In genomic region chr3:28114893-28115292, GRCh38 we compare ENCODE assay signal across 15 cellular contexts.
A peak's percentile ranks its signal among the peaks of the same experiment; 100 is the strongest.
DNase-seq lines count a peak whose midpoint lies in the region; ATAC-seq, FAIRE-seq and TF ChIP-seq lines count a peak whose summit lies in the region.
"Had no signal": no experiment of that assay in that cellular context is flagged by ENCODE, and none has a peak within 500 bp of the region (broad histone marks: within the 10 kb centered on the region; RNA-seq: fewer than 3 reads in every experiment).

No MANE protein-coding gene starts in this region.

- no peak overlapping the region for H2BK12ac ChIP-seq in neuronal stem cell (ENCODE audit: low read length)

- no peak overlapping the region for H3K4ac ChIP-seq in neuronal stem cell (ENCODE audit: low read length)

- H3K36me3 ChIP-seq in GM12878 (ENCODE audit: control insufficient read depth in 2 of 2, insufficient read depth in 2 of 2, low read length in 1 of 2) (no peaks in the 10 kb centered on the region), osteoblast (ENCODE audit: insufficient read depth, low read length) (no peaks in the 10 kb centered on the region), neuronal stem cell (replicated peaks in 1 of 2; ENCODE audit: control insufficient read depth in 2 of 2, insufficient read depth in 2 of 2, low read length in 2 of 2) (no peaks in the 10 kb centered on the region)
- H3K36me3 ChIP-seq: BE2C had no signal

- H2AFZ ChIP-seq in GM12878 (ENCODE audit: control insufficient read depth, low read depth, low read length) (no peak overlapping the region), osteoblast (ENCODE audit: low read length) (no peak overlapping the region), neuronal stem cell (ENCODE audit: low read length) (no peak overlapping the region)
- H2AFZ ChIP-seq: GM23338 had no signal

- SMC1A ChIA-PET in GM12878 (lab: Charles Lee; ENCODE audit: uncharacterized antibody, unreplicated experiment): interaction anchor here (0.8 to 1.7 kb wide), 14 partner anchors 9 to 391 kb away, joined by 3 to 8 read pairs (median 4); no protein-coding TSS in a partner anchor

- H4K8ac ChIP-seq in neuronal stem cell (ENCODE audit: low read depth, low read length): no peak overlapping the region

- H4K20me1 ChIP-seq in GM12878 (ENCODE audit: control insufficient read depth, insufficient read depth) (no peaks in the 10 kb centered on the region), osteoblast (ENCODE audit: insufficient read depth, low read length) (no peaks in the 10 kb centered on the region)

- H3K79me2 ChIP-seq in GM12878 (ENCODE audit: control insufficient read depth, insufficient read depth, low read length): no peaks in the 10 kb centered on the region
- no peaks in the 10 kb centered on the region for H3K79me2 ChIP-seq in osteoblast (ENCODE audit: insufficient read depth, low read length)

- TF ChIP-seq POLR2A in GM12878 (IDR thresholded peaks at IDR 0.05; ENCODE audit: low read depth, low read length): no peak

- H3K4me2 ChIP-seq in GM12878 (ENCODE audit: control insufficient read depth, insufficient read depth): no peak overlapping the region
- H3K4me2 ChIP-seq in osteoblast (ENCODE audit: insufficient read depth, low read length): no peak overlapping the region
- H3K4me2 ChIP-seq in neuronal stem cell (ENCODE audit: insufficient read depth, low read length, poor library complexity, severe bottlenecking): no peak overlapping the region
- H3K4me2 ChIP-seq: A549, GM23338 had no signal

- no peak overlapping the region for H2AK5ac ChIP-seq in neuronal stem cell (ENCODE audit: low read depth, low read length)

- no TSS peak for BruUV-seq in GM12878 (replicated peaks; lab: Mats Ljungman, UMichigan)

- TF ChIP-seq EP300 in GM12878 (IDR thresholded peaks at IDR 0.05; ENCODE audit: borderline replicate concordance in 1 of 2, control insufficient read depth in 1 of 2, low read depth in 2 of 2, low read length in 2 of 2): no peak

- no peak for TF ChIP-seq RAD21 in GM12878 (IDR thresholded peaks at IDR 0.05; ENCODE audit: insufficient read depth, low read depth, low read length)

- no peak overlapping the region for H2BK15ac ChIP-seq in neuronal stem cell (ENCODE audit: low read length)

- intact Hi-C loops in GM12878 (cut with micrococcal nuclease; ENCODE audit: unreplicated experiment): no loop called here
- intact Hi-C loops in left colon (cut with DNase I, micrococcal nuclease): no loop called here

- in situ Hi-C loops in GM12878 (cut with MboI): no loop called here

- FAIRE-seq in GM12878 (lab: Jason Lieb, UNC): no peak
- FAIRE-seq: A549 had no signal

- POLR2A ChIA-PET in GM12878 (lab: Charles Lee): interaction anchor here (1.1 to 1.5 kb wide), 2 partner anchors 17 to 27 kb away, joined by 3 read pairs; no protein-coding TSS in a partner anchor

- no peaks in the 10 kb centered on the region for H3K79me1 ChIP-seq in neuronal stem cell (ENCODE audit: low read depth, low read length)

- H4K91ac ChIP-seq in neuronal stem cell (ENCODE audit: low read depth, low read length, poor library complexity): no peak overlapping the region

- H3K4me1 ChIP-seq in GM12878 (ENCODE audit: control insufficient read depth, insufficient read depth, low read length) (no peaks in the 10 kb centered on the region), osteoblast (ENCODE audit: insufficient read depth, low read length) (no peaks in the 10 kb centered on the region), neuronal stem cell (ENCODE audit: control insufficient read depth in 2 of 2, insufficient read depth in 1 of 2, low read depth in 1 of 2, low read length in 2 of 2) (no peaks in the 10 kb centered on the region)
- H3K4me1 ChIP-seq: A549, BE2C had no signal

- H3K27me3 ChIP-seq in GM12878 (replicated peaks in 1 of 2; ENCODE audit: control insufficient read depth in 2 of 2, insufficient read depth in 2 of 2, low read length in 1 of 2) (no peaks in the 10 kb centered on the region), osteoblast (ENCODE audit: insufficient read depth, low read length) (no peaks in the 10 kb centered on the region), neuronal stem cell (ENCODE audit: control insufficient read depth in 3 of 3, insufficient read depth in 3 of 3, low read depth in 1 of 3, low read length in 3 of 3) (no peaks in the 10 kb centered on the region)
- H3K27me3 ChIP-seq: BE2C had no signal

- ATAC-seq in GM12878: no peak
- peak; percentile 66 for ATAC-seq in left colon
- ATAC-seq: A549, GM23338 had no signal

- WGBS in GM12878 (ENCODE audit: insufficient coverage, insufficient replicate concordance, low lambda C conversion rate, missing lambda C conversion rate): 17% methylated on average over 4 of the region's 4 CpGs
- WGBS in neuronal stem cell (ENCODE audit: extremely low coverage in 2 of 2, insufficient read length in 2 of 2, insufficient replicate concordance in 1 of 2), 2 donors: no CpG with 5 or more reads among the region's 4 CpGs

- H3K4me3 ChIP-seq in GM12878 (no peak overlapping the region), osteoblast (ENCODE audit: insufficient read depth, low read length) (no peak overlapping the region), neuronal stem cell (ENCODE audit: low read length in 2 of 2) (no peak overlapping the region)
- H3K4me3 ChIP-seq: A549, GM23338 had no signal

- RAD21 ChIA-PET in GM12878 (lab: Charles Lee; ENCODE audit: unreplicated experiment): interaction anchor here (0.7 kb wide), 1 partner anchor 10 kb away, joined by 3 read pairs; no protein-coding TSS in a partner anchor

- H2BK120ac ChIP-seq in neuronal stem cell (ENCODE audit: low read depth, low read length): no peak overlapping the region

- H3K9ac ChIP-seq in GM12878 (ENCODE audit: control insufficient read depth, insufficient read depth, low read length) (no peak overlapping the region), neuronal stem cell (ENCODE audit: low read depth, low read length, poor library complexity) (no peak overlapping the region)

- H3K14ac ChIP-seq in neuronal stem cell (ENCODE audit: low read length): no peak overlapping the region

- H3K23ac ChIP-seq in neuronal stem cell (ENCODE audit: low read depth, low read length, poor library complexity): no peak overlapping the region

- CTCF ChIA-PET in GM12878 (lab: Yijun Ruan, JAX): interaction anchor here (1.1 to 1.9 kb wide), 2 partner anchors 17 to 403 kb away, joined by 3 to 4 read pairs; no protein-coding TSS in a partner anchor

- H3K18ac ChIP-seq in neuronal stem cell (ENCODE audit: low read length): no peak overlapping the region

- H3K27ac ChIP-seq in GM12878 (ENCODE audit: control insufficient read depth, insufficient read depth) (no peak overlapping the region), osteoblast (ENCODE audit: low read depth, low read length) (no peak overlapping the region), neuronal stem cell (replicated peaks; ENCODE audit: low read length) (no peak overlapping the region)
- H3K27ac ChIP-seq: A549, C4-2B had no signal

- H3K9me3 ChIP-seq in GM12878 (replicated peaks; ENCODE audit: control insufficient read depth, insufficient read depth, low read length) (no peaks in the 10 kb centered on the region), osteoblast (ENCODE audit: low read depth, low read length) (no peaks in the 10 kb centered on the region), neuronal stem cell (replicated peaks in 1 of 2; ENCODE audit: control insufficient read depth in 2 of 2, insufficient read depth in 1 of 2, low read depth in 1 of 2, low read length in 2 of 2) (peaks cover 0 to 1% of the 10 kb centered on the region in 2 donors)
- H3K9me3 ChIP-seq: A549, BE2C had no signal

- TF ChIP-seq CTCF in GM12878 (IDR thresholded peaks at IDR 0.05 in 2 of 3, conservative IDR thresholded peaks at IDR 0.05 in 1 of 3; ENCODE audit: control insufficient read depth in 2 of 3, extremely low read depth in 1 of 3, insufficient read depth in 1 of 3, low read depth in 3 of 3, low read length in 3 of 3): no peak
- TF ChIP-seq CTCF in osteoblast (IDR thresholded peaks at IDR 0.05; ENCODE audit: extremely low read depth, low read depth, low read length): no peak

- DNase-seq in GM12878 (ENCODE audit: low read depth, low spot score) (no peak), left colon (no peak), osteoblast (ENCODE audit: insufficient read length, low spot score, missing footprints) (peak; percentile 18), neuronal stem cell (ENCODE audit: low spot score) (no peak), NCI-H187 treated with DMSO at 0.1 percent for 48 hours (lab: John Stamatoyannopoulos, UW) (no peak), NCI-H2171 treated with DMSO at 0.1 percent for 48 hours (lab: John Stamatoyannopoulos, UW) (no peak)
- no peak for DNase-seq in activated CD8-positive, alpha-beta memory T cell treated with anti-CD3 and anti-CD28 coated beads, Interleukin-2, amount 50 U/mL, for 48 hours
- DNase-seq: BE2C; CD4-positive, alpha-beta memory T cell; DND-41; GF-D8; H9 had no signal

- no peak overlapping the region for H2BK5ac ChIP-seq in neuronal stem cell (ENCODE audit: low read length)

TF ChIP-seq in GM12878, 131 proteins besides CTCF, POLR2A, EP300 and RAD21 (continues in another document):
- TF ChIP-seq BHLHE40 (IDR thresholded peaks at IDR 0.05; ENCODE audit: borderline replicate concordance in 1 of 2, low read depth in 2 of 2, low read length in 1 of 2): no peak
- 0 out of 2 replicates have a peak, but pooled peaks have one; percentile 27 for TF ChIP-seq RAD51 (IDR thresholded peaks at IDR 0.05)
- no peak for TF ChIP-seq RUNX3 (IDR thresholded peaks at IDR 0.05; ENCODE audit: low read length)
- TF ChIP-seq USF2 (IDR thresholded peaks at IDR 0.05; ENCODE audit: borderline replicate concordance, low read depth, low read length): no peak
- no peak for TF ChIP-seq WRNIP1 (IDR thresholded peaks at IDR 0.05; ENCODE audit: borderline replicate concordance, low read depth, low read length)
